In genomic region chr6:36954262-36954931, GRCh38 we compare ENCODE assay signal across 11 cellular contexts. TPM values are rescaled to one million over a fixed set of nuclear protein-coding genes. Genes with fewer than 3 reads are reported as not detected.
DNase-seq lines count a peak whose midpoint lies in the region; ATAC-seq and TF ChIP-seq lines count a peak whose summit lies in the region.
"Had no signal": no experiment of that assay in that cellular context is flagged by ENCODE, and none has a peak within 500 bp of the region (broad histone marks: within the 10 kb centered on the region; RNA-seq: fewer than 3 reads in every experiment).

Gene PI16 (plus strand): TSS chr6:36954738. CDS start chr6:36954761, 23 bp downstream.

- H3K9ac ChIP-seq in PC-3 (ENCODE audit: low read length), result no peak within 1 kb of the TSS

- H3K27me3 Mint-ChIP-seq in naive thymus-derived CD8-positive, alpha-beta T cell, result no peaks in the 10 kb centered on the region

- no peak for TF ChIP-seq CTCF in PC-3 (conservative IDR thresholded peaks at IDR 0.05; ENCODE audit: low read depth, low read length)

- peak within 1 kb of the TSS; percentile 2 to 86 (median 70) for H3K27ac Mint-ChIP-seq in naive thymus-derived CD8-positive, alpha-beta T cell

- H4K20me1 ChIP-seq in PC-3 (ENCODE audit: low read length), result no peaks in the 10 kb centered on the region

- no TSS peak for BruUV-seq in PC-3 (replicated peaks; lab: Mats Ljungman, UMichigan)

- no peaks in the 10 kb centered on the region for H3K27me3 ChIP-seq in PC-3 (ENCODE audit: low read length)
- H3K27me3 ChIP-seq in effector memory CD4-positive, alpha-beta T cell (replicated peaks; ENCODE audit: control insufficient read depth, insufficient read depth, low read length, poor library complexity, severe bottlenecking), result no peaks in the 10 kb centered on the region

- H3K4me3 Mint-ChIP-seq in naive thymus-derived CD8-positive, alpha-beta T cell, result peak within 1 kb of the TSS; percentile 39 to 82 (median 76)

- no peaks in the 10 kb centered on the region for H3K9me3 Mint-ChIP-seq in naive thymus-derived CD8-positive, alpha-beta T cell

- H3K36me3 Mint-ChIP-seq in naive thymus-derived CD8-positive, alpha-beta T cell, result no peaks in the 10 kb centered on the region

- intact Hi-C loops in PC-3 (cut with micrococcal nuclease), result no loop called here

- DNase-seq in CMK (ENCODE audit: low read depth) (peak; percentile 97), PC-3 (no peak), DMS53 treated with DMSO at 0.1 percent for 48 hours (lab: John Stamatoyannopoulos, UW; ENCODE audit: unreplicated experiment) (no peak), NCI-H146 treated with DMSO at 0.1 percent for 48 hours (lab: John Stamatoyannopoulos, UW; ENCODE audit: unreplicated experiment) (no peak), NCI-H2196 (lab: John Stamatoyannopoulos, UW; ENCODE audit: unreplicated experiment) (no peak)
- no peak for DNase-seq in effector memory CD4-positive, alpha-beta T cell
- no peak for DNase-seq in naive thymus-derived CD8-positive, alpha-beta T cell
- DNase-seq: DMS79; NCI-H524 treated with DMSO at 0.1 percent for 48 hours; stimulated activated CD4-positive, alpha-beta T cell treated with anti-CD3 and anti-CD28 coated beads, Interleukin-4, amount 100 ng/mL, for 24 hours had no signal

- POLR2A ChIA-PET in PC-3 (lab: Charles Lee; ENCODE audit: unreplicated experiment), result no interaction called here
- POLR2A ChIA-PET in naive thymus-derived CD8-positive, alpha-beta T cell (lab: Charles Lee), result interaction anchor here (0.6 to 1.9 kb wide), 6 partner anchors 9 to 426 kb away, joined by 3 to 8 read pairs (median 3); partner anchors contain the start of gene C6orf89

- H3K4me1 Mint-ChIP-seq in naive thymus-derived CD8-positive, alpha-beta T cell, result peaks cover 25 to 44% (median 35%) of the 10 kb centered on the region in 4 donors

- H2AFZ ChIP-seq in PC-3 (ENCODE audit: low read length), result 0 out of 2 replicates have a peak within 1 kb of the TSS, but pooled peaks have one; percentile 59

- ATAC-seq in PC-3, result no peak
- ATAC-seq in naive thymus-derived CD8-positive, alpha-beta T cell, result peak; percentile 50 to 56
- no peak for ATAC-seq in HG02981 (IDR thresholded peaks at IDR 0.05; ENCODE audit: unreplicated experiment)

- H3K36me3 ChIP-seq in PC-3 (ENCODE audit: low read depth, low read length), result no peaks in the 10 kb centered on the region
- peaks cover 4% of the 10 kb centered on the region for H3K36me3 ChIP-seq in effector memory CD4-positive, alpha-beta T cell (ENCODE audit: control insufficient read depth, insufficient read depth, low read length)

- no peaks in the 10 kb centered on the region for H3F3A ChIP-seq in PC-3 (ENCODE audit: low read length, unreplicated experiment)

- CTCF ChIA-PET in PC-3 (lab: Charles Lee), result no interaction called here

- H3K4me3 ChIP-seq in PC-3 (ENCODE audit: low read length), result no peak within 1 kb of the TSS
- peak within 1 kb of the TSS; percentile 55 for H3K4me3 ChIP-seq in effector memory CD4-positive, alpha-beta T cell (ENCODE audit: insufficient read depth, low read depth, low read length, poor library complexity, severe bottlenecking)

- peak within 1 kb of the TSS; percentile 40; the same call in 1 of the 2 replicates for H3K27ac ChIP-seq in PC-3 (ENCODE audit: low read length)
- peak within 1 kb of the TSS; percentile 44 for H3K27ac ChIP-seq in effector memory CD4-positive, alpha-beta T cell (ENCODE audit: insufficient read depth, low read length, poor library complexity, severe bottlenecking)

- H3K9me2 ChIP-seq in PC-3 (replicated peaks; ENCODE audit: low read length), result no peaks in the 10 kb centered on the region

- H3K4me2 ChIP-seq in PC-3 (ENCODE audit: low read length), result peak within 1 kb of the TSS; percentile 39; the same call in 1 of the 2 replicates

- H3K9me3 ChIP-seq in PC-3 (ENCODE audit: low read length), result no peaks in the 10 kb centered on the region
- H3K9me3 ChIP-seq in effector memory CD4-positive, alpha-beta T cell (ENCODE audit: control insufficient read depth, low read length), result no peaks in the 10 kb centered on the region

- peaks cover 28% of the 10 kb centered on the region for H3K4me1 ChIP-seq in PC-3 (ENCODE audit: insufficient read depth, low read length)
- peaks cover 38% of the 10 kb centered on the region for H3K4me1 ChIP-seq in effector memory CD4-positive, alpha-beta T cell (ENCODE audit: control insufficient read depth, insufficient read depth, low read length, poor library complexity, severe bottlenecking)

- H3K79me2 ChIP-seq in PC-3 (ENCODE audit: low read length), result no peaks in the 10 kb centered on the region

RNA-seq across cellular contexts. Expression of gene PI16, which starts in this region (rescaled TPM):
- total RNA-seq in PC-3 (2014; rRNA removed), result 0.07 TPM in 1 of 2 replicates, not detected in the other
- 1 to 10 TPM in 1 of 2 experiments, under 1 TPM in 1; 0.65 to 1.1 TPM for total RNA-seq in naive thymus-derived CD8-positive, alpha-beta T cell
- polyA plus RNA-seq in naive thymus-derived CD8-positive, alpha-beta T cell, result 1 to 10 TPM; 1.2 to 6.4 (median 3.5) TPM

Comparison
In these comparisons a context has a peak if more than half of its experiments do, and no peak if none do; other contexts are left out.
1. ATAC-seq: peak in naive thymus-derived CD8-positive, alpha-beta T cell (2 of 2); none in PC-3 (single experiment) and HG02981 (single experiment).